ENCODE assay signal across 8 cellular contexts in genomic region chr12:74539261-74539660, GRCh38. TPM values are rescaled to one million over a fixed set of nuclear protein-coding genes. Genes with fewer than 3 reads are reported as not detected.
DNase-seq lines count a peak whose midpoint lies in the region; ATAC-seq and TF ChIP-seq lines count a peak whose summit lies in the region.

No MANE protein-coding gene starts in this region.

- DNase-seq in cardiac muscle cell (ENCODE audit: low read depth in 1 of 2, low spot score in 1 of 2) (peak in 1 of 2 donors; percentile 1), cardiac septum (ENCODE audit: low spot score) (no peak), upper lobe of right lung (no peak), HuH-7.5 (ENCODE audit: low spot score) (no peak)
- DNase-seq in activated naive CD8-positive, alpha-beta T cell treated with anti-CD3 and anti-CD28 coated beads, Interleukin-2, amount 10 ng/mL, durations not matched to agents 7 days and 5 days: no peak

- peaks cover 34% of the 10 kb centered on the region for H3K36me3 Mint-ChIP-seq in activated naive CD8-positive, alpha-beta T cell treated with anti-CD3 and anti-CD28 coated beads, Interleukin-2, amount 10 ng/mL, durations not matched to agents 7 days and 5 days

- H3K9ac ChIP-seq in liver (ENCODE audit: low read depth in 1 of 2, low read length in 2 of 2): peak overlapping the region; percentile 18 to 93

- H3K27ac Mint-ChIP-seq in activated naive CD8-positive, alpha-beta T cell treated with anti-CD3 and anti-CD28 coated beads, Interleukin-2, amount 10 ng/mL, durations not matched to agents 7 days and 5 days: peak overlapping the region; percentile 95

- H3K27ac ChIP-seq in cardiac muscle cell: no peak overlapping the region
- H3K27ac ChIP-seq in liver (ENCODE audit: low read depth in 1 of 2, low read length in 2 of 2): no peak overlapping the region
- peak overlapping the region; percentile 99 for H3K27ac ChIP-seq in upper lobe of right lung

- H3K4me3 ChIP-seq in cardiac muscle cell: peak overlapping the region; percentile 74
- H3K4me3 ChIP-seq in liver (ENCODE audit: low read depth in 1 of 3, low read length in 3 of 3): peak overlapping the region; percentile 45 to 90 (median 85)
- H3K4me3 ChIP-seq in upper lobe of right lung: peak overlapping the region; percentile 94

- intact Hi-C loops in cardiac septum (cut with DNase I): no loop called here
- intact Hi-C loops in upper lobe of right lung (cut with DNase I): no loop called here

- H3K4me1 Mint-ChIP-seq in activated naive CD8-positive, alpha-beta T cell treated with anti-CD3 and anti-CD28 coated beads, Interleukin-2, amount 10 ng/mL, durations not matched to agents 7 days and 5 days: peaks cover 34% of the 10 kb centered on the region

- H3K4me3 Mint-ChIP-seq in activated naive CD8-positive, alpha-beta T cell treated with anti-CD3 and anti-CD28 coated beads, Interleukin-2, amount 10 ng/mL, durations not matched to agents 7 days and 5 days: peak overlapping the region; percentile 92

- no peaks in the 10 kb centered on the region for H3K9me3 Mint-ChIP-seq in activated naive CD8-positive, alpha-beta T cell treated with anti-CD3 and anti-CD28 coated beads, Interleukin-2, amount 10 ng/mL, durations not matched to agents 7 days and 5 days

- H3K9me3 ChIP-seq in cardiac muscle cell (ENCODE audit: low read depth) (no peaks in the 10 kb centered on the region), liver (ENCODE audit: control insufficient read depth in 4 of 4, low read length in 3 of 4) (no peaks in the 10 kb centered on the region), upper lobe of right lung (no peaks in the 10 kb centered on the region)

- H3K36me3 ChIP-seq in cardiac muscle cell: no peaks in the 10 kb centered on the region
- H3K36me3 ChIP-seq in liver (ENCODE audit: control insufficient read depth in 4 of 4, insufficient read depth in 3 of 4, low read depth in 1 of 4, low read length in 3 of 4): peaks cover 0 to 4% (median 1%) of the 10 kb centered on the region in 4 donors
- H3K36me3 ChIP-seq in upper lobe of right lung: peaks cover 9% of the 10 kb centered on the region

- ATAC-seq in activated naive CD8-positive, alpha-beta T cell treated with anti-CD3 and anti-CD28 coated beads, Interleukin-2, amount 10 ng/mL, durations not matched to agents 7 days and 5 days (ENCODE audit: low read depth): no peak
- ATAC-seq in upper lobe of right lung (no peak), GM18873 (IDR thresholded peaks at IDR 0.05; ENCODE audit: low FRiP score, unreplicated experiment) (no peak), HG02610 (IDR thresholded peaks at IDR 0.05; ENCODE audit: unreplicated experiment) (no peak)

- WGBS in liver: 75% methylated on average over 4 of the region's 4 CpGs

- H3K27me3 Mint-ChIP-seq in activated naive CD8-positive, alpha-beta T cell treated with anti-CD3 and anti-CD28 coated beads, Interleukin-2, amount 10 ng/mL, durations not matched to agents 7 days and 5 days: no peaks in the 10 kb centered on the region

- H3K27me3 ChIP-seq in cardiac muscle cell (no peaks in the 10 kb centered on the region), liver (ENCODE audit: control insufficient read depth in 4 of 4, insufficient read depth in 4 of 4, low read length in 3 of 4) (no peaks in the 10 kb centered on the region), upper lobe of right lung (no peaks in the 10 kb centered on the region)

- no peak for TF ChIP-seq CTCF in cardiac muscle cell (IDR thresholded peaks at IDR 0.05; ENCODE audit: low read depth, low read length)
- no peak for TF ChIP-seq CTCF in liver (IDR thresholded peaks at IDR 0.05; ENCODE audit: low read depth, low read length, missing input control)
- no peak for TF ChIP-seq CTCF in upper lobe of right lung (IDR thresholded peaks at IDR 0.05)

- H3K4me1 ChIP-seq in cardiac muscle cell (ENCODE audit: low read depth) (peaks cover 31% of the 10 kb centered on the region), liver (ENCODE audit: control insufficient read depth in 4 of 4, insufficient read depth in 4 of 4, low read length in 3 of 4) (peaks cover 13 to 36% (median 29%) of the 10 kb centered on the region in 4 donors), upper lobe of right lung (peaks cover 42% of the 10 kb centered on the region)

- POLR2A ChIA-PET in activated naive CD8-positive, alpha-beta T cell treated with anti-CD3 and anti-CD28 coated beads, Interleukin-2, amount 10 ng/mL, durations not matched to agents 7 days and 5 days (lab: Charles Lee): no interaction called here

- no peak for TF ChIP-seq RAD21 in liver (IDR thresholded peaks at IDR 0.05)

TF ChIP-seq in liver, 16 proteins besides CTCF, POLR2A, EP300 and RAD21:
- TF ChIP-seq FOXA2 (IDR thresholded peaks at IDR 0.05): no peak
- TF ChIP-seq, protein P1, sequence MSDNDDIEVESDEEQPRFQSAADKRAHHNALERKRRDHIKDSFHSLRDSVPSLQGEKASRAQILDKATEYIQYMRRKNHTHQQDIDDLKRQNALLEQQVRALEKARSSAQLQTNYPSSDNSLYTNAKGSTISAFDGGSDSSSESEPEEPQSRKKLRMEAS (IDR thresholded peaks at IDR 0.05): no peak
- TF ChIP-seq TAF1 (conservative IDR thresholded peaks at IDR 0.05): no peak
- TF ChIP-seq REST (IDR thresholded peaks at IDR 0.05): no peak
- TF ChIP-seq YY1 (IDR thresholded peaks at IDR 0.05): no peak
- no peak for TF ChIP-seq ATF3 (IDR thresholded peaks at IDR 0.05)
- TF ChIP-seq NR2F2 (IDR thresholded peaks at IDR 0.05): no peak
- no peak for TF ChIP-seq GABPA (IDR thresholded peaks at IDR 0.05 in 1 of 2, conservative IDR thresholded peaks at IDR 0.05 in 1 of 2)
- TF ChIP-seq HNF4A (conservative IDR thresholded peaks at IDR 0.05): no peak
- TF ChIP-seq EGR1 (IDR thresholded peaks at IDR 0.05; ENCODE audit: low read depth in 2 of 2): no peak
- TF ChIP-seq FOXA1 (IDR thresholded peaks at IDR 0.05): no peak
- TF ChIP-seq, protein P2, sequence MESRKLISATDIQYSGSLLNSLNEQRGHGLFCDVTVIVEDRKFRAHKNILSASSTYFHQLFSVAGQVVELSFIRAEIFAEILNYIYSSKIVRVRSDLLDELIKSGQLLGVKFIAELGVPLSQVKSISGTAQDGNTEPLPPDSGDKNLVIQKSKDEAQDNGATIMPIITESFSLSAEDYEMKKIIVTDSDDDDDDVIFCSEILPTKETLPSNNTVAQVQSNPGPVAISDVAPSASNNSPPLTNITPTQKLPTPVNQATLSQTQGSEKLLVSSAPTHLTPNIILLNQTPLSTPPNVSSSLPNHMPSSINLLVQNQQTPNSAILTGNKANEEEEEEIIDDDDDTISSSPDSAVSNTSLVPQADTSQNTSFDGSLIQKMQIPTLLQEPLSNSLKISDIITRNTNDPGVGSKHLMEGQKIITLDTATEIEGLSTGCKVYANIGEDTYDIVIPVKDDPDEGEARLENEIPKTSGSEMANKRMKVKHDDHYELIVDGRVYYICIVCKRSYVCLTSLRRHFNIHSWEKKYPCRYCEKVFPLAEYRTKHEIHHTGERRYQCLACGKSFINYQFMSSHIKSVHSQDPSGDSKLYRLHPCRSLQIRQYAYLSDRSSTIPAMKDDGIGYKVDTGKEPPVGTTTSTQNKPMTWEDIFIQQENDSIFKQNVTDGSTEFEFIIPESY (IDR thresholded peaks at IDR 0.05): no peak
- TF ChIP-seq SP1 (IDR thresholded peaks at IDR 0.05): no peak
- TF ChIP-seq RXRA (IDR thresholded peaks at IDR 0.05): no peak
TF ChIP-seq in liver: peak in this region for 0.

RNA-seq across cellular contexts. Expression of gene ATXN7L3B, which starts 1.6 kb away (rescaled TPM):
- 42.5 and 42.6 TPM in 2 replicates for total RNA-seq in cardiac muscle cell
- 54.5 and 55.9 TPM in 2 replicates for polyA plus RNA-seq in cardiac muscle cell
- 18.1 TPM for total RNA-seq in cardiac septum
- total RNA-seq in activated naive CD8-positive, alpha-beta T cell treated with anti-CD3 and anti-CD28 coated beads, Interleukin-2, amount 10 ng/mL, durations not matched to agents 7 days and 5 days: 10 to 100 TPM; 31.9 to 34.7 TPM
- 10 to 100 TPM; 15.5 to 19.4 TPM for total RNA-seq in liver
- 1 to 10 TPM; 9.0 to 9.7 TPM for polyA plus RNA-seq in liver
- 30.4 TPM for total RNA-seq in upper lobe of right lung
